9 cellular contexts compared by ENCODE assay signal in the genomic region with DNA sequence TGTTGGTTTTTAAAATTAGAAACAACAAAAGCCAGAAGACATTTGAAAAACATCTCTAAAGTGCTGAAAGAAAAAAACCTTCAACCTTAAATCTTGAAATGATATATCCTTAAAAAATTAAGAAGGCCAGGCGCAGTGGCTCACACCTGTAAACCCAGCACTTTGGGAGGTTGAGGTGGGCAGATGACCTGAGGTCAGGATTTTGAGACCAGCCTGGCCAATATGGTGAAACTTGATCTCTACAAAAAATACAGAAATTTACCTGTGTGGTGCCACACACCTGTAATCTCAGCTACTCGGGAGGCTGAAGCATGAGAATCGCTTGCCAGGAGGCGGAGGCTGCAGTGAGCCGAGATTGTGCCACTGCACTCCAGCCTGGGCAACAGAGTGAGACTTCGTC.
"Had no signal": no experiment of that assay in that cellular context is flagged by ENCODE, and none has a peak within 500 bp of the region (broad histone marks: within the 10 kb centered on the region; RNA-seq: fewer than 3 reads in every experiment).

No MANE protein-coding gene starts in this region.

- DNase-seq: GM23248, GOT3, H7, H9, HCEC 1CT, HFFc6 had no signal

- H3K36me3 ChIP-seq: HAP-1 had no signal

- ATAC-seq: GM23338, HCT116 had no signal

- H3K9me3 ChIP-seq: HAP-1 had no signal

- H3K4me3 ChIP-seq: GM23248, GM23338, HAP-1 had no signal

- H3K4me1 ChIP-seq: HAP-1 had no signal

- H3K27ac ChIP-seq: GM23248 had no signal
